In the genomic region with DNA sequence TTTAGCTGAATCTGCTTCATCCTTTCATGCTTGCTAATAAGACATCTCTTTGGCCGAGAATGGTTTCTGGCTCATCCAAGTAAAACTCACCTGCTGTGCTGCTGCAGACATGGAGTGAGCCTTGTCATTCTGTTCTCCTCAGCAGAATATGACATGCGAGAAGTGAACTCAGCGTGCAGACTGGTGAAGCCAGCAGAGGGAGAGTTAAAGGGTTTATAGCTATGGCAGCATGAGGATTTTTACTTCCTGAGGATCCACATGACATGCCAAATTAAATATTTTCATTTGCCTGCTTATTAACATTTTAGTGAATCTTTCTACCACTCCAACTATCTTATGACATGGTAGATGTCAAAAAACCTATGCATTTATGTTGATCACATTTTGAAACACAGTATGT, we compare ENCODE assay signal across 26 cellular contexts.
DNase-seq lines count a peak whose midpoint lies in the region; ATAC-seq, FAIRE-seq and TF ChIP-seq lines count a peak whose summit lies in the region.
"Had no signal": no experiment of that assay in that cellular context is flagged by ENCODE, and none has a peak within 500 bp of the region (broad histone marks: within the 10 kb centered on the region; RNA-seq: fewer than 3 reads in every experiment).

No MANE protein-coding gene starts in this region.

- no peaks in the 10 kb centered on the region for H3K9me2 ChIP-seq in SK-N-SH

- H4K91ac ChIP-seq in trophoblast cell (ENCODE audit: low read depth, low read length), result no peak overlapping the region

- no peak overlapping the region for H3K4me3 Mint-ChIP-seq in activated T-helper 2 cell treated with anti-CD3 and anti-CD28 coated beads, Interferon-gamma antibody, Interleukin-2, Interleukin-4, amounts not matched to agents 10 μg/mL and 5 μg/mL and 100 μg/mL, durations not matched to agents 14 hours and 24 hours and 36 hours (ENCODE audit: low read depth)
- H3K4me3 Mint-ChIP-seq in CD8-positive, alpha-beta memory T cell, result no peak overlapping the region
- H3K4me3 Mint-ChIP-seq: activated CD4-positive, alpha-beta T cell treated with anti-CD3 and anti-CD28 coated beads, Interleukin-2, amount 10 ng/mL, durations not matched to agents 24 days and 14 days; activated T-helper 17 cell treated with anti-CD3 and anti-CD28 coated beads, Interleukin-2, amount 50 U/mL, for 72 hours; CD8-positive, alpha-beta T cell; natural killer cell; T-cell had no signal

- no TSS peak for BruUV-seq in endothelial cell of umbilical vein (replicated peaks; lab: Mats Ljungman, UMichigan)

- no peaks in the 10 kb centered on the region for H3K27me3 Mint-ChIP-seq in activated T-helper 2 cell treated with anti-CD3 and anti-CD28 coated beads, Interferon-gamma antibody, Interleukin-2, Interleukin-4, amounts not matched to agents 10 μg/mL and 5 μg/mL and 100 μg/mL, durations not matched to agents 14 hours and 24 hours and 36 hours (ENCODE audit: low read depth)
- H3K27me3 Mint-ChIP-seq in CD8-positive, alpha-beta memory T cell, result no peaks in the 10 kb centered on the region
- H3K27me3 Mint-ChIP-seq: activated CD4-positive, alpha-beta T cell treated with anti-CD3 and anti-CD28 coated beads, Interleukin-2, amount 10 ng/mL, durations not matched to agents 24 days and 14 days; activated T-helper 17 cell treated with anti-CD3 and anti-CD28 coated beads, Interleukin-2, amount 50 U/mL, for 72 hours had no signal

- no peaks in the 10 kb centered on the region for H3K4me1 Mint-ChIP-seq in activated T-helper 2 cell treated with anti-CD3 and anti-CD28 coated beads, Interferon-gamma antibody, Interleukin-2, Interleukin-4, amounts not matched to agents 10 μg/mL and 5 μg/mL and 100 μg/mL, durations not matched to agents 14 hours and 24 hours and 36 hours (ENCODE audit: low read depth)
- H3K4me1 Mint-ChIP-seq in CD8-positive, alpha-beta memory T cell, result no peaks in the 10 kb centered on the region
- H3K4me1 Mint-ChIP-seq: activated CD4-positive, alpha-beta T cell treated with anti-CD3 and anti-CD28 coated beads, Interleukin-2, amount 10 ng/mL, durations not matched to agents 24 days and 14 days; activated T-helper 17 cell treated with anti-CD3 and anti-CD28 coated beads, Interleukin-2, amount 50 U/mL, for 72 hours; natural killer cell; T-cell had no signal

- H3K4me1 ChIP-seq in SK-N-SH (ENCODE audit: control insufficient read depth in 1 of 2, insufficient read depth in 2 of 2, low read depth in 1 of 2, low read length in 1 of 2) (peaks cover 0 to 26% of the 10 kb centered on the region in 2 experiments; a peak in 2 of 4 replicates), endothelial cell of umbilical vein (ENCODE audit: control insufficient read depth, extremely low read depth, insufficient read depth, low read length) (peaks cover 35% of the 10 kb centered on the region), trophoblast cell (ENCODE audit: control insufficient read depth in 1 of 2, insufficient read depth in 2 of 2, low read length in 2 of 2) (no peaks in the 10 kb centered on the region)
- H3K4me1 ChIP-seq in CD8-positive, alpha-beta memory T cell (ENCODE audit: insufficient read depth, low read length), result no peaks in the 10 kb centered on the region
- H3K4me1 ChIP-seq: gastroesophageal sphincter had no signal

- no peak overlapping the region for H3K14ac ChIP-seq in trophoblast cell (ENCODE audit: low read length)

- no peak overlapping the region for H2BK120ac ChIP-seq in trophoblast cell (ENCODE audit: insufficient read depth, low read length, poor library complexity)

- no peak for TF ChIP-seq EP300 in SK-N-SH (IDR thresholded peaks at IDR 0.05; ENCODE audit: borderline replicate concordance in 1 of 2, low read depth in 1 of 2, low read length in 1 of 2)

- CTCF ChIA-PET in SK-N-SH (lab: Yijun Ruan, JAX), result no interaction called here
- CTCF ChIA-PET in endothelial cell of umbilical vein (lab: Charles Lee), result interaction anchor here (1.2 to 1.4 kb wide), 2 partner anchors 10 to 667 kb away, joined by 3 to 5 read pairs; no protein-coding TSS in a partner anchor
- CTCF ChIA-PET in CD8-positive, alpha-beta memory T cell (lab: Charles Lee), result no interaction called here

- H4K8ac ChIP-seq in trophoblast cell (ENCODE audit: low read depth, low read length), result no peak overlapping the region

- no peaks in the 10 kb centered on the region for H3K9me3 Mint-ChIP-seq in activated T-helper 2 cell treated with anti-CD3 and anti-CD28 coated beads, Interferon-gamma antibody, Interleukin-2, Interleukin-4, amounts not matched to agents 10 μg/mL and 5 μg/mL and 100 μg/mL, durations not matched to agents 14 hours and 24 hours and 36 hours
- no peaks in the 10 kb centered on the region for H3K9me3 Mint-ChIP-seq in CD8-positive, alpha-beta memory T cell
- H3K9me3 Mint-ChIP-seq: activated CD4-positive, alpha-beta T cell treated with anti-CD3 and anti-CD28 coated beads, Interleukin-2, amount 10 ng/mL, durations not matched to agents 24 days and 14 days; activated T-helper 17 cell treated with anti-CD3 and anti-CD28 coated beads, Interleukin-2, amount 50 U/mL, for 72 hours; CD8-positive, alpha-beta T cell; T-cell had no signal

- H3K27me3 ChIP-seq in SK-N-SH (ENCODE audit: insufficient read depth) (no peaks in the 10 kb centered on the region), endothelial cell of umbilical vein (ENCODE audit: control insufficient read depth in 2 of 2, insufficient read depth in 2 of 2, low read length in 2 of 2) (no peaks in the 10 kb centered on the region), trophoblast cell (ENCODE audit: insufficient read depth, low read length) (no peaks in the 10 kb centered on the region)
- no peaks in the 10 kb centered on the region for H3K27me3 ChIP-seq in CD8-positive, alpha-beta memory T cell (ENCODE audit: insufficient read depth, low read length, poor library complexity, severe bottlenecking)
- H3K27me3 ChIP-seq: dorsolateral prefrontal cortex, gastroesophageal sphincter, tibial nerve had no signal

- H2BK5ac ChIP-seq in trophoblast cell (ENCODE audit: low read depth, low read length, poor library complexity), result no peak overlapping the region

- H4K20me1 ChIP-seq in SK-N-SH (ENCODE audit: insufficient read depth) (no peaks in the 10 kb centered on the region), endothelial cell of umbilical vein (replicated peaks; ENCODE audit: control insufficient read depth, extremely low read depth, insufficient read depth, low read length) (no peaks in the 10 kb centered on the region)

- H3F3A ChIP-seq in SK-N-SH (replicated peaks; ENCODE audit: insufficient read depth), result peaks cover 35% of the 10 kb centered on the region

- DNase-seq in G401 (ENCODE audit: low spot score) (peak; percentile 8), SK-N-SH (no peak), endothelial cell of umbilical vein (ENCODE audit: low read depth, low spot score) (no peak), trophoblast cell (no peak), NOMO-1 treated with DMSO at 0.1 percent for 48 hours (lab: John Stamatoyannopoulos, UW; ENCODE audit: unreplicated experiment) (no peak)
- DNase-seq in activated T-helper 2 cell treated with anti-CD3 and anti-CD28 coated beads, Interferon-gamma antibody, Interleukin-2, Interleukin-4, amounts not matched to agents 10 μg/mL and 5 μg/mL and 100 μg/mL, durations not matched to agents 14 hours and 24 hours and 36 hours (ENCODE audit: low spot score), result no peak
- DNase-seq in CD8-positive, alpha-beta memory T cell, result no peak
- DNase-seq: activated CD4-positive, alpha-beta T cell treated with anti-CD3 and anti-CD28 coated beads, Interleukin-2, amount 10 ng/mL, durations not matched to agents 24 days and 14 days; CD8-positive, alpha-beta T cell; dorsolateral prefrontal cortex; erythroblast; kidney; natural killer cell; NCI-H146; NCI-H2171 treated with DMSO at 0.1 percent for 48 hours; NCI-H526 treated with DMSO at 0.1 percent for 48 hours; Right ventricle myocardium superior; stimulated activated naive CD8-positive, alpha-beta T cell treated with anti-CD3 and anti-CD28 coated beads, Interleukin-15, Interleukin-2, amounts not matched to agents 100 U/mL and 50 U/mL, for 24 hours; T-cell had no signal

- dilution Hi-C loops in endothelial cell of umbilical vein (cut with MboI; ENCODE audit: extremely low pct_ligation_motif_present, low sequenced_read_pairs), result no loop called here

- TF ChIP-seq RAD21 in SK-N-SH (IDR thresholded peaks at IDR 0.05; ENCODE audit: low read length), result no peak

- no peak overlapping the region for H3K27ac Mint-ChIP-seq in activated T-helper 2 cell treated with anti-CD3 and anti-CD28 coated beads, Interferon-gamma antibody, Interleukin-2, Interleukin-4, amounts not matched to agents 10 μg/mL and 5 μg/mL and 100 μg/mL, durations not matched to agents 14 hours and 24 hours and 36 hours
- H3K27ac Mint-ChIP-seq in CD8-positive, alpha-beta memory T cell, result no peak overlapping the region
- H3K27ac Mint-ChIP-seq: activated CD4-positive, alpha-beta T cell treated with anti-CD3 and anti-CD28 coated beads, Interleukin-2, amount 10 ng/mL, durations not matched to agents 24 days and 14 days; activated T-helper 17 cell treated with anti-CD3 and anti-CD28 coated beads, Interleukin-2, amount 50 U/mL, for 72 hours; CD8-positive, alpha-beta T cell; natural killer cell; T-cell had no signal

- no peaks in the 10 kb centered on the region for H3K79me1 ChIP-seq in trophoblast cell (ENCODE audit: low read length)

- intact Hi-C loops in endothelial cell of umbilical vein (cut with micrococcal nuclease), result loop anchor here (1.0 to 10.0 kb wide), 5 partner anchors 71 to 681 kb away; no protein-coding TSS in a partner anchor
- intact Hi-C loops in activated T-helper 2 cell treated with anti-CD3 and anti-CD28 coated beads, Interferon-gamma antibody, Interleukin-2, Interleukin-4, amounts not matched to agents 10 μg/mL and 5 μg/mL and 100 μg/mL, durations not matched to agents 14 hours and 24 hours and 36 hours (cut with micrococcal nuclease), result no loop called here

- no peak overlapping the region for H2AK5ac ChIP-seq in trophoblast cell (ENCODE audit: low read length)

- in situ Hi-C loops in G401 (cut with HindIII; ENCODE audit: low sequenced_read_pairs), result no loop called here

- H3K4me2 ChIP-seq in SK-N-SH (peak overlapping the region; percentile 57; the same call in 1 of the 2 replicates), endothelial cell of umbilical vein (ENCODE audit: insufficient read depth, low read length) (peak overlapping the region; percentile 35), trophoblast cell (ENCODE audit: low read length) (no peak overlapping the region)

- H4K12ac ChIP-seq in trophoblast cell (ENCODE audit: low read depth, low read length), result no peak overlapping the region

- H3K18ac ChIP-seq in trophoblast cell (ENCODE audit: low read length), result no peak overlapping the region

- H2BK12ac ChIP-seq in trophoblast cell (ENCODE audit: low read length), result peak overlapping the region; percentile 21

- H3K4ac ChIP-seq in trophoblast cell (ENCODE audit: low read depth, low read length), result no peak overlapping the region

- H3K9me3 ChIP-seq in SK-N-SH, result no peaks in the 10 kb centered on the region
- no peaks in the 10 kb centered on the region for H3K9me3 ChIP-seq in endothelial cell of umbilical vein (replicated peaks; ENCODE audit: control insufficient read depth, insufficient read depth, low read length)
- no peaks in the 10 kb centered on the region for H3K9me3 ChIP-seq in trophoblast cell (ENCODE audit: insufficient read depth, low read depth, low read length)
- H3K9me3 ChIP-seq in CD8-positive, alpha-beta memory T cell (ENCODE audit: low read length), result no peaks in the 10 kb centered on the region
- H3K9me3 ChIP-seq: gastroesophageal sphincter, tibial nerve had no signal

- TF ChIP-seq CTCF in SK-N-SH (IDR thresholded peaks at IDR 0.05), result peak; percentile 33
- TF ChIP-seq CTCF in endothelial cell of umbilical vein (IDR thresholded peaks at IDR 0.05; ENCODE audit: extremely low read depth in 1 of 2, insufficient read depth in 1 of 2, low read depth in 1 of 2, low read length in 2 of 2), result peak in 1 of 2 donors; percentile 3

- POLR2A ChIA-PET in SK-N-SH (lab: Yijun Ruan, JAX), result no interaction called here
- POLR2A ChIA-PET in endothelial cell of umbilical vein (lab: Charles Lee), result no interaction called here
- POLR2A ChIA-PET in CD8-positive, alpha-beta memory T cell (lab: Charles Lee), result no interaction called here

- H3K9me1 ChIP-seq in endothelial cell of umbilical vein (replicated peaks; ENCODE audit: control insufficient read depth, extremely low read depth, insufficient read depth, low read length), result no peaks in the 10 kb centered on the region

- H2AFZ ChIP-seq in SK-N-SH (ENCODE audit: low read depth) (peak overlapping the region; percentile 62), endothelial cell of umbilical vein (ENCODE audit: low read depth, low read length) (peak overlapping the region; percentile 25), trophoblast cell (ENCODE audit: insufficient read depth, low read length, poor library complexity) (no peak overlapping the region)

- H3K9ac ChIP-seq in SK-N-SH, result peak overlapping the region; percentile 70; the same call in 1 of the 2 replicates
- H3K9ac ChIP-seq in endothelial cell of umbilical vein (replicated peaks; ENCODE audit: extremely low read depth, insufficient read depth, low read length), result peak overlapping the region; percentile 52
- no peak overlapping the region for H3K9ac ChIP-seq in trophoblast cell (ENCODE audit: low read length)

- H3K27ac ChIP-seq in SK-N-SH (ENCODE audit: low read depth in 2 of 2, low read length in 1 of 2) (peak overlapping the region; percentile 76 to 100; a peak in 3 of 4 replicates), endothelial cell of umbilical vein (ENCODE audit: insufficient read depth, low read depth, low read length) (peak overlapping the region; percentile 99), trophoblast cell (ENCODE audit: low read depth, low read length) (no peak overlapping the region)
- H3K27ac ChIP-seq in CD8-positive, alpha-beta memory T cell (ENCODE audit: low read depth, low read length), result no peak overlapping the region
- H3K27ac ChIP-seq: dorsolateral prefrontal cortex had no signal

- no peak for FAIRE-seq in endothelial cell of umbilical vein (lab: Jason Lieb, UNC)
- FAIRE-seq: GM12892, H1, kidney, TTC549 had no signal

- no peaks in the 10 kb centered on the region for H3K36me3 ChIP-seq in SK-N-SH (replicated peaks in 1 of 2; ENCODE audit: control insufficient read depth in 1 of 2, insufficient read depth in 2 of 2, low read length in 1 of 2)
- no peaks in the 10 kb centered on the region for H3K36me3 ChIP-seq in endothelial cell of umbilical vein (ENCODE audit: control insufficient read depth in 2 of 2, extremely low read depth in 1 of 2, insufficient read depth in 2 of 2, low read length in 2 of 2)
- H3K36me3 ChIP-seq in trophoblast cell (ENCODE audit: control insufficient read depth in 1 of 2, insufficient read depth in 2 of 2, low read length in 2 of 2), result no peaks in the 10 kb centered on the region
- no peaks in the 10 kb centered on the region for H3K36me3 ChIP-seq in CD8-positive, alpha-beta memory T cell (ENCODE audit: insufficient read depth, low read length)
- H3K36me3 ChIP-seq: gastroesophageal sphincter, tibial nerve had no signal

- WGBS in SK-N-SH (ENCODE audit: low lambda C conversion rate), result 89% methylated on average over 3 of the region's 3 CpGs
- WGBS in trophoblast cell (ENCODE audit: extremely low coverage, insufficient coverage, insufficient read length), result no CpG with 5 or more reads among the region's 3 CpGs

- no peak overlapping the region for H3K23ac ChIP-seq in trophoblast cell (ENCODE audit: low read length)

- no peak for TF ChIP-seq POLR2A in endothelial cell of umbilical vein (IDR thresholded peaks at IDR 0.05; ENCODE audit: low read depth, low read length)

- H3K4me3 ChIP-seq in SK-N-SH (ENCODE audit: low read depth in 2 of 2, low read length in 1 of 2) (no peak overlapping the region), endothelial cell of umbilical vein (replicated peaks in 1 of 3; ENCODE audit: insufficient read depth in 1 of 3, low read depth in 1 of 3, low read length in 3 of 3) (no peak overlapping the region), trophoblast cell (ENCODE audit: low read depth, low read length) (no peak overlapping the region)
- H3K4me3 ChIP-seq in CD8-positive, alpha-beta memory T cell (ENCODE audit: low read length), result no peak overlapping the region
- H3K4me3 ChIP-seq: dorsolateral prefrontal cortex, gastroesophageal sphincter, tibial nerve had no signal

- no peak for ATAC-seq in GM21447 (IDR thresholded peaks at IDR 0.05; ENCODE audit: unreplicated experiment)
- ATAC-seq: activated T-helper 17 cell treated with anti-CD3 and anti-CD28 coated beads, Interleukin-2, amount 50 U/mL, for 72 hours; CD8-positive, alpha-beta T cell; natural killer cell; stimulated activated naive CD8-positive, alpha-beta T cell treated with anti-CD3 and anti-CD28 coated beads, Interleukin-15, Interleukin-2, amounts not matched to agents 100 U/mL and 50 U/mL, for 24 hours; T-cell had no signal

- H3K79me2 ChIP-seq in SK-N-SH (ENCODE audit: insufficient read depth) (no peaks in the 10 kb centered on the region), endothelial cell of umbilical vein (ENCODE audit: control insufficient read depth, insufficient read depth, low read length) (no peaks in the 10 kb centered on the region), trophoblast cell (ENCODE audit: control insufficient read depth, insufficient read depth, low read length, poor library complexity) (no peaks in the 10 kb centered on the region)

- no peaks in the 10 kb centered on the region for H3K36me3 Mint-ChIP-seq in activated T-helper 2 cell treated with anti-CD3 and anti-CD28 coated beads, Interferon-gamma antibody, Interleukin-2, Interleukin-4, amounts not matched to agents 10 μg/mL and 5 μg/mL and 100 μg/mL, durations not matched to agents 14 hours and 24 hours and 36 hours (ENCODE audit: low read depth)
- H3K36me3 Mint-ChIP-seq in CD8-positive, alpha-beta memory T cell, result peaks cover 0 to 1% (median 0%) of the 10 kb centered on the region in 3 donors
- H3K36me3 Mint-ChIP-seq: CD8-positive, alpha-beta T cell; natural killer cell; T-cell had no signal

Comparison
In these comparisons a context has a peak if more than half of its experiments do, and no peak if none do; other contexts are left out.
1. H3K27ac ChIP-seq: peak in SK-N-SH (2 of 2) and endothelial cell of umbilical vein (single experiment); none in trophoblast cell (single experiment) and CD8-positive, alpha-beta memory T cell (single experiment).